8 cellular contexts compared by ENCODE assay signal in the genomic region with DNA sequence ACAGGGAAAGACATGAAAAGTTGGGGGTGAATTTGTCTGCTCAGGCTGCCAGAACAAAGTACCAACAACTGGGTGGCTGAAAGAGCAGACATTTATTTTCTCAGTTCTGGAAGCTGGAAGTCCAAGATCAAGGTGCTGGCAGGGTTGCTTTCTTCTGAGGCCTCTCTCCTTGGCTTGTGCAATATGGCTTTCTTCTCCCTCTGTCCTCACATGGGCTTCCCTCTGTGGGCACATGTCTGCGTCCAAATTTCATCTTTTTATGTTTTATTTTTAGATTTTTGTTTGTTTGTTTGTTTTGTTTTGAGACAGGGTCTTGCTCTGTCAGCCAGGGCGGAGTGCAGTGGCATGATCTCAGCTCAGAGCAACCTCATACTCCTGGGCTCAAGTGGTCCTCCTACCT.
"Had no signal": no experiment of that assay in that cellular context is flagged by ENCODE, and none has a peak within 500 bp of the region (broad histone marks: within the 10 kb centered on the region; RNA-seq: fewer than 3 reads in every experiment).

No MANE protein-coding gene starts in this region.

- H3K9ac ChIP-seq: KMS-11 had no signal

- DNase-seq: H7, Karpas-422, KBM-7 had no signal

- H3K36me3 ChIP-seq: HAP-1 had no signal

- H3K4me2 ChIP-seq: GM23338, KMS-11 had no signal

- H3K4me1 ChIP-seq: HAP-1 had no signal

- H3K27ac ChIP-seq: KMS-11 had no signal

- H3K4me3 ChIP-seq: GM23338, HAP-1 had no signal

- H3K9me3 ChIP-seq: HAP-1 had no signal

- ATAC-seq: GM23338, HCT116 had no signal

- FAIRE-seq: HTR-8/SVneo had no signal
